Comparison of ENCODE assay signal across 1 cellular context in genomic region chrX:150513564-150513963, GRCh38.
TF ChIP-seq lines count a peak whose summit lies in the region.

No MANE protein-coding gene starts in this region.

TF ChIP-seq in HEK293T, 16 proteins besides CTCF, POLR2A, EP300 and RAD21 (continued from another document):
- TF ChIP-seq HDGF (IDR thresholded peaks at IDR 0.05; ENCODE audit: borderline replicate concordance): no peak
- TF ChIP-seq ZNF384 (IDR thresholded peaks at IDR 0.05): no peak
TF ChIP-seq in HEK293T: peak in this region for 0.
